9 cellular contexts compared by ENCODE assay signal in genomic region chr9:128245293-128246151, GRCh38. TPM values are rescaled to one million over a fixed set of nuclear protein-coding genes. Genes with fewer than 3 reads are reported as not detected.
DNase-seq lines count a peak whose midpoint lies in the region; ATAC-seq, FAIRE-seq and TF ChIP-seq lines count a peak whose summit lies in the region.
"Had no signal": no experiment of that assay in that cellular context is flagged by ENCODE, and none has a peak within 500 bp of the region (broad histone marks: within the 10 kb centered on the region; RNA-seq: fewer than 3 reads in every experiment).

No MANE protein-coding gene starts in this region.

- H3K23me2 ChIP-seq in H1 (ENCODE audit: low read depth, low read length): peaks cover 12% of the 10 kb centered on the region; the same call in 1 of the 2 replicates

- no peaks in the 10 kb centered on the region for H3K9me3 ChIP-seq in BLaER1 treated with 17β-estradiol and CSF1 and Interleukin-3, amounts not matched to agents 10 nM and 100 nM (replicated peaks in 1 of 11)
- H3K9me3 ChIP-seq in H1 (ENCODE audit: insufficient read depth in 2 of 2, low read depth in 1 of 2, low read length in 1 of 2) (no peaks in the 10 kb centered on the region), mesodermal cell (ENCODE audit: control insufficient read depth, low read length) (no peaks in the 10 kb centered on the region)

- TF ChIP-seq POLR2A in H1 (IDR thresholded peaks at IDR 0.05; ENCODE audit: control extremely low read depth in 1 of 2, low read depth in 2 of 2, low read length in 2 of 2): no peak

- H4K8ac ChIP-seq in H1 (ENCODE audit: extremely low read depth, insufficient read depth, low read length): no peak overlapping the region

- H3K36me3 ChIP-seq in BLaER1 treated with 17β-estradiol and CSF1 and Interleukin-3, amounts not matched to agents 10 nM and 100 nM: no peaks in the 10 kb centered on the region
- H3K36me3 ChIP-seq in H1 (ENCODE audit: control insufficient read depth in 2 of 4, insufficient read depth in 4 of 4, low read length in 3 of 4) (peaks cover 0 to under 1% (median 0%) of the 10 kb centered on the region in 4 experiments; a peak in 1 of 8 replicates), mesodermal cell (ENCODE audit: control insufficient read depth, insufficient read depth, low read length) (peaks cover 7% of the 10 kb centered on the region)

- H2BK120ac ChIP-seq in H1 (replicated peaks; ENCODE audit: low read depth, low read length): no peak overlapping the region

- DNase-seq in NCI-H69 (lab: John Stamatoyannopoulos, UW): peak; percentile 32
- DNase-seq in H1 (ENCODE audit: low read depth in 1 of 2, low spot score in 2 of 2): no peak
- no peak for DNase-seq in activated naive CD4-positive, alpha-beta T cell treated with anti-CD3 and anti-CD28 coated beads, Interleukin-2, amount 10 ng/mL, durations not matched to agents 7 days and 5 days
- DNase-seq in NCI-H82 treated with DMSO at 0.1 percent for 48 hours (lab: John Stamatoyannopoulos, UW; ENCODE audit: unreplicated experiment): no peak
- no peak for DNase-seq in NCI-H146 treated with DMSO at 0.1 percent for 48 hours (lab: John Stamatoyannopoulos, UW; ENCODE audit: unreplicated experiment)

- H3K56ac ChIP-seq in H1 (replicated peaks; ENCODE audit: insufficient read length, low read depth, low read length): no peak overlapping the region

- no peak for FAIRE-seq in H1 (lab: Jason Lieb, UNC)

- POLR2A ChIA-PET in H1 (lab: Charles Lee; ENCODE audit: partially characterized antibody): interaction anchor here (0.9 to 2.1 kb wide), 7 partner anchors 10 to 86 kb away, joined by 3 to 10 read pairs (median 4); partner anchors contain the start of gene BBLN

- H2BK5ac ChIP-seq in H1 (ENCODE audit: low read depth, low read length): peak overlapping the region; percentile 22; the same call in 1 of the 2 replicates

- peak overlapping the region in 10 of 11 experiments; percentile 55 to 78 (median 69); a peak in 20 of 22 replicates for H3K9ac ChIP-seq in BLaER1 treated with 17β-estradiol and CSF1 and Interleukin-3, amounts not matched to agents 10 nM and 100 nM
- peak overlapping the region in 1 of 4 experiments; percentile 1; a peak in 1 of 7 replicates for H3K9ac ChIP-seq in H1 (replicated peaks in 1 of 4; ENCODE audit: extremely low read depth in 1 of 4, low read depth in 3 of 4, low read length in 3 of 4)

- no peak overlapping the region for H3K27ac Mint-ChIP-seq in activated naive CD4-positive, alpha-beta T cell treated with anti-CD3 and anti-CD28 coated beads, Interleukin-2, amount 10 ng/mL, durations not matched to agents 7 days and 5 days
- H3K27ac Mint-ChIP-seq: activated naive CD4-positive, alpha-beta T cell treated with anti-CD3 and anti-CD28 coated beads, Interleukin-2, amount 50 U/mL, for 24 hours had no signal

- H2BK12ac ChIP-seq in H1 (ENCODE audit: low read depth, low read length): peak overlapping the region; percentile 77

- H3K27me3 Mint-ChIP-seq in activated naive CD4-positive, alpha-beta T cell treated with anti-CD3 and anti-CD28 coated beads, Interleukin-2, amount 10 ng/mL, durations not matched to agents 7 days and 5 days: peaks cover 88% of the 10 kb centered on the region

- no peak overlapping the region for H3K4me3 Mint-ChIP-seq in activated naive CD4-positive, alpha-beta T cell treated with anti-CD3 and anti-CD28 coated beads, Interleukin-2, amount 10 ng/mL, durations not matched to agents 7 days and 5 days
- H3K4me3 Mint-ChIP-seq: activated naive CD4-positive, alpha-beta T cell treated with anti-CD3 and anti-CD28 coated beads, Interleukin-2, amount 50 U/mL, for 24 hours had no signal

- no peak overlapping the region for H4K5ac ChIP-seq in H1 (ENCODE audit: insufficient read length, low read depth, low read length)

- ATAC-seq in HG03025 (IDR thresholded peaks at IDR 0.05; ENCODE audit: low FRiP score, unreplicated experiment): no peak

- peak overlapping the region; percentile 27 for H3K4ac ChIP-seq in H1 (replicated peaks; ENCODE audit: insufficient read length, low read depth, low read length)

- no peak overlapping the region for H2AFZ ChIP-seq in H1 (ENCODE audit: low read length)

- no peak for TF ChIP-seq CTCF in H1 (IDR thresholded peaks at IDR 0.05; ENCODE audit: control extremely low read depth in 1 of 3, insufficient read depth in 1 of 3, low read depth in 1 of 3, low read length in 3 of 3)

- no peaks in the 10 kb centered on the region for H3K27me3 ChIP-seq in BLaER1 treated with 17β-estradiol and CSF1 and Interleukin-3, amounts not matched to agents 10 nM and 100 nM
- H3K27me3 ChIP-seq in H1 (replicated peaks in 1 of 4; ENCODE audit: control insufficient read depth in 3 of 4, extremely low read depth in 1 of 4, insufficient read depth in 3 of 4, low read length in 3 of 4): no peaks in the 10 kb centered on the region; a peak in 1 of 7 replicates

- H3K14ac ChIP-seq in H1 (ENCODE audit: insufficient read length): no peak overlapping the region

- no peaks in the 10 kb centered on the region for H4K20me1 ChIP-seq in BLaER1 treated with 17β-estradiol and CSF1 and Interleukin-3, amounts not matched to agents 10 nM and 100 nM
- peaks cover 2 to 8% of the 10 kb centered on the region in 2 experiments for H4K20me1 ChIP-seq in H1 (replicated peaks in 1 of 2; ENCODE audit: control insufficient read depth in 1 of 2, insufficient read depth in 2 of 2, low read length in 2 of 2)

- H3K4me2 ChIP-seq in BLaER1 treated with 17β-estradiol and CSF1 and Interleukin-3, amounts not matched to agents 10 nM and 100 nM: peak overlapping the region; percentile 68 to 91 (median 87)
- no peak overlapping the region for H3K4me2 ChIP-seq in H1 (ENCODE audit: insufficient read depth in 1 of 2, low read depth in 2 of 2, low read length in 2 of 2)

- H3K4me1 Mint-ChIP-seq in activated naive CD4-positive, alpha-beta T cell treated with anti-CD3 and anti-CD28 coated beads, Interleukin-2, amount 10 ng/mL, durations not matched to agents 7 days and 5 days: peaks cover 17% of the 10 kb centered on the region

- H3K23ac ChIP-seq in H1 (ENCODE audit: insufficient read length): no peak overlapping the region

- WGBS in H1 (ENCODE audit: extremely low coverage in 1 of 2, insufficient coverage in 1 of 2, insufficient read length in 1 of 2, insufficient replicate concordance in 2 of 2, low coverage in 1 of 2, low lambda C conversion rate in 2 of 2, missing lambda C conversion rate in 1 of 2), 2 experiments: 86% methylated on average over 15 of the region's 18 CpGs; no CpG with 5 or more reads in 1 of the 2 experiments
- 43 to 52% methylated on average over 7 to 12 of the region's 18 CpGs for WGBS in mesodermal cell (ENCODE audit: insufficient coverage in 2 of 2), 2 experiments

- no peak for TF ChIP-seq RAD21 in H1 (IDR thresholded peaks at IDR 0.05 in 1 of 2, conservative IDR thresholded peaks at IDR 0.05 in 1 of 2; ENCODE audit: low read depth in 2 of 2, low read length in 2 of 2)

- peak overlapping the region; percentile 1; the same call in 1 of the 2 replicates for H2AK5ac ChIP-seq in H1 (ENCODE audit: low read depth, low read length)

- peak overlapping the region in 1 of 10 experiments; percentile 32; a peak in 1 of 20 replicates for H3K4me3 ChIP-seq in BLaER1 treated with 17β-estradiol and CSF1 and Interleukin-3, amounts not matched to agents 10 nM and 100 nM
- H3K4me3 ChIP-seq in H1 (ENCODE audit: extremely low read depth in 1 of 4, insufficient read depth in 2 of 4, low read depth in 3 of 4, low read length in 4 of 4) (no peak overlapping the region), mesodermal cell (ENCODE audit: extremely low read depth, insufficient read depth, low read length, poor library complexity, severe bottlenecking) (no peak overlapping the region)

- peak overlapping the region in 10 of 11 experiments; percentile 47 to 90 (median 82); a peak in 20 of 22 replicates for H3K27ac ChIP-seq in BLaER1 treated with 17β-estradiol and CSF1 and Interleukin-3, amounts not matched to agents 10 nM and 100 nM
- H3K27ac ChIP-seq in H1 (ENCODE audit: low read depth, low read length) (no peak overlapping the region), mesodermal cell (ENCODE audit: low read depth, low read length, severe bottlenecking) (peak overlapping the region; percentile 88)

- H3K4me1 ChIP-seq in BLaER1 treated with 17β-estradiol and CSF1 and Interleukin-3, amounts not matched to agents 10 nM and 100 nM: peaks cover 34 to 59% (median 48%) of the 10 kb centered on the region in 10 experiments
- H3K4me1 ChIP-seq in H1 (replicated peaks in 1 of 4; ENCODE audit: control insufficient read depth in 3 of 4, insufficient read depth in 4 of 4, low read length in 3 of 4): peaks cover 3 to 19% (median 10%) of the 10 kb centered on the region in 4 experiments
- peaks cover 34% of the 10 kb centered on the region for H3K4me1 ChIP-seq in mesodermal cell (ENCODE audit: control insufficient read depth, insufficient read depth, low read length, poor library complexity, severe bottlenecking)

- no peaks in the 10 kb centered on the region for H3K9me3 Mint-ChIP-seq in activated naive CD4-positive, alpha-beta T cell treated with anti-CD3 and anti-CD28 coated beads, Interleukin-2, amount 10 ng/mL, durations not matched to agents 7 days and 5 days
- H3K9me3 Mint-ChIP-seq: activated naive CD4-positive, alpha-beta T cell treated with anti-CD3 and anti-CD28 coated beads, Interleukin-2, amount 50 U/mL, for 24 hours had no signal

- no peaks in the 10 kb centered on the region for H3K79me2 ChIP-seq in H1 (ENCODE audit: control insufficient read depth in 1 of 2, insufficient read depth in 2 of 2, low read length in 2 of 2)

- CTCF ChIA-PET in H1 (lab: Charles Lee; ENCODE audit: partially characterized antibody): interaction anchor here (0.6 to 4.1 kb wide), 6 partner anchors 9 to 805 kb away, joined by 3 to 22 read pairs (median 3); partner anchors contain the start of gene DNM1
- CTCF ChIA-PET in activated naive CD4-positive, alpha-beta T cell treated with anti-CD3 and anti-CD28 coated beads, Interleukin-2, amount 10 ng/mL, durations not matched to agents 7 days and 5 days (lab: Charles Lee): interaction anchor here (1.9 kb wide), 1 partner anchor 10 kb away, joined by 4 read pairs; no protein-coding TSS in a partner anchor

- peak overlapping the region; percentile 34; the same call in 1 of the 2 replicates for H2BK15ac ChIP-seq in H1 (ENCODE audit: low read length)

- no peak for TF ChIP-seq EP300 in H1 (IDR thresholded peaks at IDR 0.05; ENCODE audit: borderline replicate concordance in 1 of 2, low read depth in 2 of 2, low read length in 2 of 2)

- H4K91ac ChIP-seq in H1 (replicated peaks; ENCODE audit: insufficient read length, low read length): peak overlapping the region; percentile 86

- peak overlapping the region; percentile 75 for H2BK20ac ChIP-seq in H1 (ENCODE audit: low read length)

- no peaks in the 10 kb centered on the region for H3K79me1 ChIP-seq in H1 (ENCODE audit: low read depth, low read length)

- H3K18ac ChIP-seq in H1 (ENCODE audit: extremely low read depth, low read length): peak overlapping the region; percentile 3; the same call in 1 of the 2 replicates

- no peaks in the 10 kb centered on the region for H3K36me3 Mint-ChIP-seq in activated naive CD4-positive, alpha-beta T cell treated with anti-CD3 and anti-CD28 coated beads, Interleukin-2, amount 10 ng/mL, durations not matched to agents 7 days and 5 days
- H3K36me3 Mint-ChIP-seq: activated naive CD4-positive, alpha-beta T cell treated with anti-CD3 and anti-CD28 coated beads, Interleukin-2, amount 50 U/mL, for 24 hours had no signal

RNA-seq across cellular contexts. Expression of gene GOLGA2, which starts 30.3 kb away (rescaled TPM):
- 43.6 and 50.1 TPM in 2 replicates for total RNA-seq in H1 (2021; fragmentation: NEBNext Ultra II Directional; extraction: Animal tissue kit (Norgen Biotek cat#: 25700))
- 13.1 and 15.9 TPM in 2 replicates for polyA plus RNA-seq in H1 (2011; rRNA removed)
- 22.9 TPM for polyA plus RNA-seq in H1 (2011; cell fraction: cytosol; rRNA removed)
- polyA plus RNA-seq in H1 (2011; cell fraction: nucleus; rRNA removed): 30.3 TPM
- 30.5 to 43.8 TPM (median 37.6 TPM) in 4 replicates for polyA plus RNA-seq in H1 (2012, experiment 1 of 2)
- 16.1 TPM for polyA plus RNA-seq in H1 (2012, experiment 2 of 2)
- polyA plus RNA-seq in H1 (2013, experiment 1 of 2): 29.7 TPM
- 31.5 TPM for polyA plus RNA-seq in H1 (2013, experiment 2 of 2)
- 14.7 and 17.2 TPM in 2 replicates for polyA minus RNA-seq in H1 (2011; rRNA and poly(A)+ RNA removed)
- polyA minus RNA-seq in H1 (2011; cell fraction: cytosol; rRNA and poly(A)+ RNA removed): 13.5 TPM
- 22.6 TPM for polyA minus RNA-seq in H1 (2011; cell fraction: nucleus; rRNA and poly(A)+ RNA removed)
- polyA plus RNA-seq in mesodermal cell (2013, experiment 1 of 2): 78.9 TPM
- polyA plus RNA-seq in mesodermal cell (2013, experiment 2 of 2): 77.0 TPM

RNA-seq across cellular contexts. Expression of gene SWI5, which starts 30.6 kb away (rescaled TPM):
- 25.5 and 29.0 TPM in 2 replicates for total RNA-seq in H1 (2021; fragmentation: NEBNext Ultra II Directional; extraction: Animal tissue kit (Norgen Biotek cat#: 25700))
- 54.6 and 59.5 TPM in 2 replicates for polyA plus RNA-seq in H1 (2011; rRNA removed)
- polyA plus RNA-seq in H1 (2011; cell fraction: cytosol; rRNA removed): 63.6 TPM
- polyA plus RNA-seq in H1 (2011; cell fraction: nucleus; rRNA removed): 34.7 TPM
- polyA plus RNA-seq in H1 (2012, experiment 1 of 2): 34.0 to 43.9 TPM (median 40.7 TPM) in 4 replicates
- 21.8 TPM for polyA plus RNA-seq in H1 (2012, experiment 2 of 2)
- 29.0 TPM for polyA plus RNA-seq in H1 (2013, experiment 1 of 2)
- 30.0 TPM for polyA plus RNA-seq in H1 (2013, experiment 2 of 2)
- 27.7 and 27.8 TPM in 2 replicates for polyA minus RNA-seq in H1 (2011; rRNA and poly(A)+ RNA removed)
- polyA minus RNA-seq in H1 (2011; cell fraction: cytosol; rRNA and poly(A)+ RNA removed): 5.5 TPM
- 11.5 TPM for polyA minus RNA-seq in H1 (2011; cell fraction: nucleus; rRNA and poly(A)+ RNA removed)
- 38.4 TPM for polyA plus RNA-seq in mesodermal cell (2013, experiment 1 of 2)
- polyA plus RNA-seq in mesodermal cell (2013, experiment 2 of 2): 30.8 TPM

RNA-seq across cellular contexts. Expression of gene DNM1, which starts 42.3 kb away (rescaled TPM):
- 43.7 and 62.7 TPM in 2 replicates for total RNA-seq in H1 (2021; fragmentation: NEBNext Ultra II Directional; extraction: Animal tissue kit (Norgen Biotek cat#: 25700))
- polyA plus RNA-seq in H1 (2011; rRNA removed): 34.3 and 55.4 TPM in 2 replicates
- 38.5 TPM for polyA plus RNA-seq in H1 (2011; cell fraction: cytosol; rRNA removed)
- 182 TPM for polyA plus RNA-seq in H1 (2011; cell fraction: nucleus; rRNA removed)
- polyA plus RNA-seq in H1 (2012, experiment 1 of 2): 63.2 to 75.1 TPM (median 67.5 TPM) in 4 replicates
- 27.0 TPM for polyA plus RNA-seq in H1 (2012, experiment 2 of 2)
- polyA plus RNA-seq in H1 (2013, experiment 1 of 2): 35.2 TPM
- polyA plus RNA-seq in H1 (2013, experiment 2 of 2): 29.3 TPM
- polyA minus RNA-seq in H1 (2011; rRNA and poly(A)+ RNA removed): 80.1 and 86.2 TPM in 2 replicates
- 43.2 TPM for polyA minus RNA-seq in H1 (2011; cell fraction: cytosol; rRNA and poly(A)+ RNA removed)
- 108 TPM for polyA minus RNA-seq in H1 (2011; cell fraction: nucleus; rRNA and poly(A)+ RNA removed)
- 49.9 TPM for polyA plus RNA-seq in mesodermal cell (2013, experiment 1 of 2)
- polyA plus RNA-seq in mesodermal cell (2013, experiment 2 of 2): 38.6 TPM

RNA-seq across cellular contexts. Expression of gene CIZ1, which starts 54.1 kb away (rescaled TPM):
- 103 and 107 TPM in 2 replicates for total RNA-seq in H1 (2021; fragmentation: NEBNext Ultra II Directional; extraction: Animal tissue kit (Norgen Biotek cat#: 25700))
- polyA plus RNA-seq in H1 (2011; rRNA removed): 66.0 and 87.0 TPM in 2 replicates
- 40.7 TPM for polyA plus RNA-seq in H1 (2011; cell fraction: cytosol; rRNA removed)
- 107 TPM for polyA plus RNA-seq in H1 (2011; cell fraction: nucleus; rRNA removed)
- polyA plus RNA-seq in H1 (2012, experiment 1 of 2): 80.8 to 92.5 TPM (median 90.4 TPM) in 4 replicates
- polyA plus RNA-seq in H1 (2012, experiment 2 of 2): 78.0 TPM
- polyA plus RNA-seq in H1 (2013, experiment 1 of 2): 77.5 TPM
- 83.3 TPM for polyA plus RNA-seq in H1 (2013, experiment 2 of 2)
- 38.7 and 39.7 TPM in 2 replicates for polyA minus RNA-seq in H1 (2011; rRNA and poly(A)+ RNA removed)
- 51.8 TPM for polyA minus RNA-seq in H1 (2011; cell fraction: cytosol; rRNA and poly(A)+ RNA removed)
- polyA minus RNA-seq in H1 (2011; cell fraction: nucleus; rRNA and poly(A)+ RNA removed): 36.3 TPM
- 110 TPM for polyA plus RNA-seq in mesodermal cell (2013, experiment 1 of 2)
- polyA plus RNA-seq in mesodermal cell (2013, experiment 2 of 2): 97.3 TPM

Comparison
In these comparisons a context has a peak if more than half of its experiments do, and no peak if none do; other contexts are left out.
1. H3K4me2 ChIP-seq: peak in BLaER1 treated with 17β-estradiol and CSF1 and Interleukin-3, amounts not matched to agents 10 nM and 100 nM (11 of 11); none in H1 (0 of 2).